Comparison of ENCODE assay signal across 1 cellular context in the genomic region with DNA sequence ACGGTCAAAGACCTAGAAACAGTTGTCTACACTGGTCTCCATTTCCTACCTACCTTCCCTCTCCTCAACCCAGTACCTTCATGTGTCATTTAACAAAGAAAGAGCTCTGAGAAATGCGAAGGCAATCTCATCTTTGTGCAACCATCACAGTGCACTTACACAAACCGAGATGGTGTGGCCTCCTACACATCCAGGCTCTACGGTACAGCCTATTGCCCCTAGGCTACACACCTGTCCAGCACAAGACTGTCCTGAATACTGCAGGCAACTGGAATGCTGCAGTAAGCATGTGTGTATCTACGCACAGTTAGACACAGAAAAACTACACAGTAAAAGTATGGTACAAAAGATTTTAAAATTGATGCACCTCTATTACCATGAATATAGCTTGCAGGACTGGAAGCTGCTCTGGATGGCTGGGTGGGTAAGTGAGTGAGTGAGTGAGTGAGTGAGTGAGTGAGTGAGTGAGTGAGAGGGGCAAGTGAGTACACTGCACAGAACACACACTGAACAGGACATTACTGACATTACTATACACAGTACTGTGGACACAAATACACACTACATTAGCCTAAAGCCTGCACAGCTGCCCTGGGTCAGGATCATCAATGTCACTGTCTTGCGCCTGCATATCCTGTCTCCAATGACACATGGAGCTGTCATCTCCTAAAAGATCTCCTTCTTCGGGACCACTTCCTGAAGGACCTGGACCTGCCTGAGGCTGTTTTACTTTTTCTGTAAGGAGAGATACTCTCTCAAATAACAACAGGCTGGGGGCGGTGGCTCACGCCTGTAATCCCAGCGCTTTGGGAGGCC.
TF ChIP-seq lines count a peak whose summit lies in the region.

No MANE protein-coding gene starts in this region.

TF ChIP-seq in GM23338, 12 proteins besides CTCF, POLR2A, EP300 and RAD21:
- TF ChIP-seq REST (IDR thresholded peaks at IDR 0.05; ENCODE audit: unreplicated experiment) (no peak), ZNF331 (CRISPR knock-in tag; IDR thresholded peaks at IDR 0.05; ENCODE audit: low read depth) (no peak), JUNB (IDR thresholded peaks at IDR 0.05; ENCODE audit: unreplicated experiment) (no peak), STAT1 (IDR thresholded peaks at IDR 0.05; ENCODE audit: unreplicated experiment) (no peak), ZNF114 (CRISPR knock-in tag; IDR thresholded peaks at IDR 0.05) (no peak)
- TF ChIP-seq, protein P1, sequence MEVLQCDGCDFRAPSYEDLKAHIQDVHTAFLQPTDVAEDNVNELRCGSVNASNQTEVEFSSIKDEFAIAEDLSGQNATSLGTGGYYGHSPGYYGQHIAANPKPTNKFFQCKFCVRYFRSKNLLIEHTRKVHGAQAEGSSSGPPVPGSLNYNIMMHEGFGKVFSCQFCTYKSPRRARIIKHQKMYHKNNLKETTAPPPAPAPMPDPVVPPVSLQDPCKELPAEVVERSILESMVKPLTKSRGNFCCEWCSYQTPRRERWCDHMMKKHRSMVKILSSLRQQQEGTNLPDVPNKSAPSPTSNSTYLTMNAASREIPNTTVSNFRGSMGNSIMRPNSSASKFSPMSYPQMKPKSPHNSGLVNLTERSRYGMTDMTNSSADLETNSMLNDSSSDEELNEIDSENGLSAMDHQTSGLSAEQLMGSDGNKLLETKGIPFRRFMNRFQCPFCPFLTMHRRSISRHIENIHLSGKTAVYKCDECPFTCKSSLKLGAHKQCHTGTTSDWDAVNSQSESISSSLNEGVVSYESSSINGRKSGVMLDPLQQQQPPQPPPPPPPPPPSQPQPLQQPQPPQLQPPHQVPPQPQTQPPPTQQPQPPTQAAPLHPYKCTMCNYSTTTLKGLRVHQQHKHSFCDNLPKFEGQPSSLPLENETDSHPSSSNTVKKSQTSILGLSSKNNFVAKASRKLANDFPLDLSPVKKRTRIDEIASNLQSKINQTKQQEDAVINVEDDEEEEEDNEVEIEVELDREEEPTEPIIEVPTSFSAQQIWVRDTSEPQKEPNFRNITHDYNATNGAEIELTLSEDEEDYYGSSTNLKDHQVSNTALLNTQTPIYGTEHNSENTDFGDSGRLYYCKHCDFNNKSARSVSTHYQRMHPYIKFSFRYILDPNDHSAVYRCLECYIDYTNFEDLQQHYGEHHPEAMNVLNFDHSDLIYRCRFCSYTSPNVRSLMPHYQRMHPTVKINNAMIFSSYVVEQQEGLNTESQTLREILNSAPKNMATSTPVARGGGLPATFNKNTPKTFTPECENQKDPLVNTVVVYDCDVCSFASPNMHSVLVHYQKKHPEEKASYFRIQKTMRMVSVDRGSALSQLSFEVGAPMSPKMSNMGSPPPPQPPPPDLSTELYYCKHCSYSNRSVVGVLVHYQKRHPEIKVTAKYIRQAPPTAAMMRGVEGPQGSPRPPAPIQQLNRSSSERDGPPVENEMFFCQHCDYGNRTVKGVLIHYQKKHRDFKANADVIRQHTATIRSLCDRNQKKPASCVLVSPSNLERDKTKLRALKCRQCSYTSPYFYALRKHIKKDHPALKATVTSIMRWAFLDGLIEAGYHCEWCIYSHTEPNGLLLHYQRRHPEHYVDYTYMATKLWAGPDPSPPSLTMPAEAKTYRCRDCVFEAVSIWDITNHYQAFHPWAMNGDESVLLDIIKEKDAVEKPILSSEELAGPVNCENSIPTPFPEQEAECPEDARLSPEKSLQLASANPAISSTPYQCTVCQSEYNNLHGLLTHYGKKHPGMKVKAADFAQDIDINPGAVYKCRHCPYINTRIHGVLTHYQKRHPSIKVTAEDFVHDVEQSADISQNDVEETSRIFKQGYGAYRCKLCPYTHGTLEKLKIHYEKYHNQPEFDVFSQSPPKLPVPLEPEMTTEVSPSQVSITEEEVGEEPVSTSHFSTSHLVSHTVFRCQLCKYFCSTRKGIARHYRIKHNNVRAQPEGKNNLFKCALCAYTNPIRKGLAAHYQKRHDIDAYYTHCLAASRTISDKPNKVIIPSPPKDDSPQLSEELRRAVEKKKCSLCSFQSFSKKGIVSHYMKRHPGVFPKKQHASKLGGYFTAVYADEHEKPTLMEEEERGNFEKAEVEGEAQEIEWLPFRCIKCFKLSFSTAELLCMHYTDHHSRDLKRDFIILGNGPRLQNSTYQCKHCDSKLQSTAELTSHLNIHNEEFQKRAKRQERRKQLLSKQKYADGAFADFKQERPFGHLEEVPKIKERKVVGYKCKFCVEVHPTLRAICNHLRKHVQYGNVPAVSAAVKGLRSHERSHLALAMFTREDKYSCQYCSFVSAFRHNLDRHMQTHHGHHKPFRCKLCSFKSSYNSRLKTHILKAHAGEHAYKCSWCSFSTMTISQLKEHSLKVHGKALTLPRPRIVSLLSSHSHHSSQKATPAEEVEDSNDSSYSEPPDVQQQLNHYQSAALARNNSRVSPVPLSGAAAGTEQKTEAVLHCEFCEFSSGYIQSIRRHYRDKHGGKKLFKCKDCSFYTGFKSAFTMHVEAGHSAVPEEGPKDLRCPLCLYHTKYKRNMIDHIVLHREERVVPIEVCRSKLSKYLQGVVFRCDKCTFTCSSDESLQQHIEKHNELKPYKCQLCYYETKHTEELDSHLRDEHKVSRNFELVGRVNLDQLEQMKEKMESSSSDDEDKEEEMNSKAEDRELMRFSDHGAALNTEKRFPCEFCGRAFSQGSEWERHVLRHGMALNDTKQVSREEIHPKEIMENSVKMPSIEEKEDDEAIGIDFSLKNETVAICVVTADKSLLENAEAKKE (CRISPR knock-in tag; IDR thresholded peaks at IDR 0.05) = no peak
